ENCODE assay signal across 19 cellular contexts in genomic region chr6:63565727-63566625, GRCh38. TPM values are rescaled to one million over a fixed set of nuclear protein-coding genes. Genes with fewer than 3 reads are reported as not detected.
A peak's percentile ranks its signal among the peaks of the same experiment; 100 is the strongest.
DNase-seq lines count a peak whose midpoint lies in the region; ATAC-seq, FAIRE-seq and TF ChIP-seq lines count a peak whose summit lies in the region.
"Had no signal": no experiment of that assay in that cellular context is flagged by ENCODE, and none has a peak within 500 bp of the region (broad histone marks: within the 10 kb centered on the region; RNA-seq: fewer than 3 reads in every experiment).

No MANE protein-coding gene starts in this region.

- in situ Hi-C loops in gastrocnemius medialis (cut with MboI; ENCODE audit: low sequenced_read_pairs in 4 of 4): no loop called here

- RAD21 ChIA-PET in HCT116 (lab: Charles Lee; ENCODE audit: low non-redundant PET in 1 of 2, low total read pairs in 2 of 2, uncharacterized antibody in 2 of 2, unreplicated experiment in 2 of 2): no interaction called here

- 17 to 18% methylated on average over 4 of the region's 4 CpGs for WGBS in body of pancreas, 2 donors

- TF ChIP-seq POLR2A in HCT116 (IDR thresholded peaks at IDR 0.05; ENCODE audit: borderline replicate concordance, extremely low read depth, insufficient read depth, insufficient read length): no peak
- TF ChIP-seq POLR2A in body of pancreas (IDR thresholded peaks at IDR 0.05): no peak
- TF ChIP-seq POLR2A in gastrocnemius medialis (IDR thresholded peaks at IDR 0.05): no peak

- no peak for ATAC-seq in HCT116
- peak; percentile 8 for ATAC-seq in body of pancreas
- ATAC-seq in gastrocnemius medialis: no peak
- ATAC-seq: heart right ventricle, T-cell had no signal

- BruUV-seq in HCT116 (replicated peaks; lab: Mats Ljungman, UMichigan): no TSS peak

- H3K9me2 ChIP-seq in HCT116 (ENCODE audit: insufficient read depth): no peaks in the 10 kb centered on the region

- POLR2A ChIA-PET in HCT116 (lab: Charles Lee): interaction anchor here (0.8 kb wide), 1 partner anchor 8 kb away, joined by 4 read pairs; no protein-coding TSS in a partner anchor

- TF ChIP-seq RAD21 in HCT116 (IDR thresholded peaks at IDR 0.05; ENCODE audit: low read depth): no peak

- peaks cover 17 to 39% of the 10 kb centered on the region in 2 experiments for H3K4me1 ChIP-seq in HCT116 (ENCODE audit: control insufficient read depth in 1 of 2, insufficient read depth in 2 of 2, low read length in 2 of 2)
- H3K4me1 ChIP-seq in body of pancreas: peaks cover 65% of the 10 kb centered on the region
- peaks cover 0 to 7% of the 10 kb centered on the region in 2 donors for H3K4me1 ChIP-seq in kidney (ENCODE audit: control insufficient read depth in 1 of 2, insufficient read depth in 1 of 2, low read depth in 1 of 2, low read length in 2 of 2)
- peaks cover 16 to 30% of the 10 kb centered on the region in 2 donors for H3K4me1 ChIP-seq in gastrocnemius medialis
- H3K4me1 ChIP-seq: esophagus muscularis mucosa, heart right ventricle had no signal

- intact Hi-C loops in HCT116 (cut with micrococcal nuclease) (no loop called here), body of pancreas (cut with DNase I) (no loop called here), kidney (cut with DNase I) (no loop called here), gastrocnemius medialis (cut with DNase I; ENCODE audit: low total_unique reads) (no loop called here)

- H3K9ac ChIP-seq in HCT116 (ENCODE audit: low read length) (no peak overlapping the region), kidney (ENCODE audit: low read length in 2 of 2) (no peak overlapping the region)

- H3K27ac ChIP-seq in HCT116 (ENCODE audit: low read depth, low read length) (no peak overlapping the region), body of pancreas (peak overlapping the region in 3 of 4 donors; percentile 27 to 71 (median 38)), kidney (ENCODE audit: low read depth in 2 of 2, low read length in 2 of 2) (no peak overlapping the region), gastrocnemius medialis (peak overlapping the region; percentile 44 to 70 (median 60))
- H3K27ac ChIP-seq: adrenal gland, esophagus muscularis mucosa, heart right ventricle had no signal

- H3K27me3 ChIP-seq in HCT116 (ENCODE audit: insufficient read depth, low read length) (no peaks in the 10 kb centered on the region), body of pancreas (no peaks in the 10 kb centered on the region), gastrocnemius medialis (no peaks in the 10 kb centered on the region)
- H3K27me3 ChIP-seq: adrenal gland, esophagus muscularis mucosa, heart right ventricle had no signal

- no peaks in the 10 kb centered on the region for H4K20me1 ChIP-seq in HCT116 (ENCODE audit: insufficient read depth)

- H3K4me3 ChIP-seq in HCT116 (replicated peaks in 1 of 2; ENCODE audit: low read depth in 1 of 2, low read length in 2 of 2) (no peak overlapping the region), body of pancreas (no peak overlapping the region), kidney (ENCODE audit: low read length in 2 of 2) (no peak overlapping the region), gastrocnemius medialis (no peak overlapping the region)
- H3K4me3 ChIP-seq: adrenal gland, esophagus muscularis mucosa, heart right ventricle had no signal

- no peak overlapping the region for H2AFZ ChIP-seq in HCT116 (ENCODE audit: low read depth, low read length, poor library complexity, severe bottlenecking)

- no peak for DNase-seq in HCT116 (ENCODE audit: low read depth, low spot score)
- peak in 1 of 4 donors; percentile 20 for DNase-seq in body of pancreas
- DNase-seq in kidney: no peak
- DNase-seq in gastrocnemius medialis: no peak
- no peak for DNase-seq in stimulated activated CD4-positive, alpha-beta T cell treated with anti-CD3 and anti-CD28 coated beads, Interleukin-4, amount 100 ng/mL, for 1 hour
- no peak for DNase-seq in GM19240 (ENCODE audit: insufficient read length, low spot score)
- DNase-seq in SW 1271 (lab: John Stamatoyannopoulos, UW): no peak
- DNase-seq: activated CD4-positive, alpha-beta T cell treated with anti-CD3 and anti-CD28 coated beads for 48 hours; activated effector memory CD4-positive, alpha-beta T cell treated with anti-CD3 and anti-CD28 coated beads, Interleukin-2, amount 50 U/mL, for 16 hours; adrenal gland; CD4-positive, alpha-beta memory T cell; DMS79 treated with DMSO at 0.1 percent for 48 hours; effector memory CD4-positive, alpha-beta T cell; heart right ventricle; islet precursor cell; NCI-H1092 treated with DMSO at 0.1 percent for 48 hours; SHP77; T-cell had no signal

- no peaks in the 10 kb centered on the region for H3K79me2 ChIP-seq in HCT116 (ENCODE audit: insufficient read depth, low read length)

- H3K4me2 ChIP-seq in HCT116 (ENCODE audit: low read length): peak overlapping the region; percentile 48

- CTCF ChIA-PET in HCT116 (lab: Charles Lee): no interaction called here

- FAIRE-seq in kidney (lab: Jason Lieb, UNC): peak; percentile 35

- H3K36me3 ChIP-seq in HCT116 (ENCODE audit: control insufficient read depth in 1 of 2, insufficient read depth in 2 of 2, low read length in 2 of 2) (no peaks in the 10 kb centered on the region), body of pancreas (replicated peaks in 1 of 2; ENCODE audit: insufficient read depth in 1 of 2, low read depth in 2 of 2) (no peaks in the 10 kb centered on the region), kidney (ENCODE audit: control insufficient read depth in 1 of 2, insufficient read depth in 2 of 2, low read length in 2 of 2) (no peaks in the 10 kb centered on the region), gastrocnemius medialis (no peaks in the 10 kb centered on the region)
- H3K36me3 ChIP-seq: adrenal gland, esophagus muscularis mucosa, heart right ventricle had no signal

- H3K9me3 ChIP-seq in HCT116 (ENCODE audit: control insufficient read depth in 1 of 2, insufficient read depth in 1 of 2, low read depth in 1 of 2, low read length in 2 of 2) (no peaks in the 10 kb centered on the region; a peak in 1 of 4 replicates), body of pancreas (no peaks in the 10 kb centered on the region), kidney (ENCODE audit: control insufficient read depth in 1 of 2, low read length in 2 of 2) (no peaks in the 10 kb centered on the region), gastrocnemius medialis (no peaks in the 10 kb centered on the region)
- H3K9me3 ChIP-seq: adrenal gland, esophagus muscularis mucosa had no signal

- TF ChIP-seq CTCF in HCT116 (IDR thresholded peaks at IDR 0.05 in 2 of 3, conservative IDR thresholded peaks at IDR 0.05 in 1 of 3; ENCODE audit: borderline replicate concordance in 1 of 3, insufficient read depth in 1 of 3, low read depth in 2 of 3, low read length in 2 of 3) (no peak), body of pancreas (IDR thresholded peaks at IDR 0.05) (no peak), kidney (IDR thresholded peaks at IDR 0.05; ENCODE audit: borderline replicate concordance, extremely low read depth, insufficient read depth) (no peak), gastrocnemius medialis (IDR thresholded peaks at IDR 0.05 in 4 of 5, conservative IDR thresholded peaks at IDR 0.05 in 1 of 5) (no peak)

TF ChIP-seq in HCT116, 20 proteins besides CTCF, POLR2A, EP300 and RAD21:
- TF ChIP-seq SRF (IDR thresholded peaks at IDR 0.05; ENCODE audit: low read depth): no peak
- no peak for TF ChIP-seq TCF7L2 (IDR thresholded peaks at IDR 0.05; ENCODE audit: borderline replicate concordance, extremely low read depth, insufficient read depth, insufficient read length)
- TF ChIP-seq ZNF274 (IDR thresholded peaks at IDR 0.05; ENCODE audit: low read depth, low read length): no peak
- TF ChIP-seq YY1 (IDR thresholded peaks at IDR 0.05; ENCODE audit: extremely low read depth, insufficient replicate concordance, low read depth, low read length): no peak
- no peak for TF ChIP-seq EZH2phosphoT487 (IDR thresholded peaks at IDR 0.05; ENCODE audit: borderline replicate concordance)
- no peak for TF ChIP-seq SIN3A (IDR thresholded peaks at IDR 0.05; ENCODE audit: low read depth)
- TF ChIP-seq EZH2 (IDR thresholded peaks at IDR 0.05): no peak
- TF ChIP-seq SP1 (IDR thresholded peaks at IDR 0.05; ENCODE audit: low read depth): no peak
- no peak for TF ChIP-seq REST (IDR thresholded peaks at IDR 0.05; ENCODE audit: low read depth)
- TF ChIP-seq ATF3 (IDR thresholded peaks at IDR 0.05): no peak
- no peak for TF ChIP-seq ZFX (IDR thresholded peaks at IDR 0.05)

RNA-seq across cellular contexts. Expression of gene PTP4A1, which starts 6.3 kb away (rescaled TPM):
- total RNA-seq in HCT116 (2021; ENCODE audit: unreplicated experiment): 123 TPM
- 47.5 and 61.8 TPM in 2 replicates for polyA plus RNA-seq in HCT116 (2012)
- 10 to 100 TPM; 11.5 to 26.7 TPM for total RNA-seq in body of pancreas
- 43.7 TPM for total RNA-seq in kidney
- polyA plus RNA-seq in kidney (ENCODE audit: insufficient read depth, low read depth, low replicate concordance): 16.5 TPM
- 100 to 1,000 TPM in 2 of 4 donors, 10 to 100 TPM in 2; 30.6 to 256 (median 90.8) TPM for total RNA-seq in gastrocnemius medialis

Comparison
In these comparisons a context has a peak if more than half of its experiments do, and no peak if none do; other contexts are left out.
1. H3K27ac ChIP-seq: peak in body of pancreas (3 of 4) and gastrocnemius medialis (4 of 4); none in HCT116 (single experiment) and kidney (0 of 2).